ENCODE assay signal across 11 cellular contexts in the genomic region with DNA sequence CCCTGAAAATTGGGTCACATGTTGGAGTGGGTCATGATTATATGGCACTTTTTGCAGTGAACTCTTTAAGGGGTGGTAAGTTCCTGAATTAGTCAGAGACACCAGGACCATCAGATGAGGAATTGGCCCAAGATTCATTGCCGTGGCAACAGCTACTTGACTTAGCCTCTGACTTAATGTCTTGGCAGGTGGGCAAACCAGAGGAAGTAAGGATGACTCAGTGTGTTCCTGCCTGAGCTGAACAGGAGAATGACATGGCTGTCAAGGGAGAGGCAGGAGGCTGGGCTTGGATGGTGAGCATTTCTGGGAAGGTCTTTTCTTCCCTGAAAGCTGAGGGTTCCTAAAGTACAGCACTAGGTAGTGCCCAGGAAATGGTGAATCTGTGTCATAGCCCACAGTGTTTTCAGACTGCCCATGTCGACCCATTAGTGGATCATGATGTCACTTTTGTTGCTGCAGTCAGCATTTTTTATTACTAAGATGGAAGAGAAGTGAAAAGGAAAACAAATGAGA.
DNase-seq lines count a peak whose midpoint lies in the region; ATAC-seq and TF ChIP-seq lines count a peak whose summit lies in the region.
"Had no signal": no experiment of that assay in that cellular context is flagged by ENCODE, and none has a peak within 500 bp of the region (broad histone marks: within the 10 kb centered on the region; RNA-seq: fewer than 3 reads in every experiment).

No MANE protein-coding gene starts in this region.

- H3K9me3 Mint-ChIP-seq in natural killer cell treated with Interleukin-12 subunit alpha and Interleukin-12 subunit beta and Interleukin-15 and Interleukin-18, amount 100 ng/mL, for 72 hours, result no peaks in the 10 kb centered on the region

- H3K4me1 ChIP-seq in mammary epithelial cell (ENCODE audit: insufficient read depth, low read length), result peaks cover 28% of the 10 kb centered on the region

- H3K79me2 ChIP-seq in mammary epithelial cell (ENCODE audit: insufficient read depth, low read length), result no peaks in the 10 kb centered on the region

- H2AFZ ChIP-seq in mammary epithelial cell (ENCODE audit: low read depth, low read length), result peak overlapping the region; percentile 73

- CTCF ChIA-PET in mammary epithelial cell (lab: Charles Lee; ENCODE audit: low non-redundant PET), result interaction anchor here (0.5 to 0.6 kb wide), 2 partner anchors 53 to 68 kb away, joined by 3 to 5 read pairs; no protein-coding TSS in a partner anchor

- H4K20me1 ChIP-seq in mammary epithelial cell (ENCODE audit: insufficient read depth, low read length), result no peaks in the 10 kb centered on the region

- DNase-seq in NCI-H1105 treated with DMSO at 0.1 percent for 48 hours (lab: John Stamatoyannopoulos, UW) (peak; percentile 37), NCI-H1105 (lab: John Stamatoyannopoulos, UW) (no peak), NCI-H226 (peak; percentile 99), mammary epithelial cell (peak; percentile 99), HuH-7.5 (ENCODE audit: low spot score) (no peak)
- DNase-seq in natural killer cell treated with Interleukin-12 subunit alpha and Interleukin-12 subunit beta and Interleukin-15 and Interleukin-18, amount 100 ng/mL, for 72 hours (ENCODE audit: low spot score), result no peak

- peak overlapping the region; percentile 78 for H3K4me3 Mint-ChIP-seq in natural killer cell treated with Interleukin-12 subunit alpha and Interleukin-12 subunit beta and Interleukin-15 and Interleukin-18, amount 100 ng/mL, for 72 hours
- H3K4me3 Mint-ChIP-seq: CD4-positive, CD25-positive, alpha-beta regulatory T cell had no signal

- no peak for TF ChIP-seq CTCF in mammary epithelial cell (conservative IDR thresholded peaks at IDR 0.05 in 1 of 2, IDR thresholded peaks at IDR 0.05 in 1 of 2; ENCODE audit: extremely low read depth in 1 of 2, insufficient read depth in 1 of 2, low read depth in 1 of 2, low read length in 2 of 2)

- WGBS in mammary epithelial cell (ENCODE audit: low coverage, missing lambda C conversion rate), result 0% methylated on average over 2 of the region's 2 CpGs

- in situ Hi-C loops in mammary epithelial cell (cut with MboI; ENCODE audit: low sequenced_read_pairs in 2 of 2), result no loop called here

- peak overlapping the region; percentile 75 for H3K9ac ChIP-seq in mammary epithelial cell (ENCODE audit: insufficient read depth, low read length)

- no peak overlapping the region for H3K4me3 ChIP-seq in mammary epithelial cell (replicated peaks in 1 of 3; ENCODE audit: insufficient read depth in 1 of 3, low read depth in 2 of 3, low read length in 3 of 3)
- H3K4me3 ChIP-seq: SK-N-MC had no signal

- BruUV-seq in mammary epithelial cell (replicated peaks; lab: Mats Ljungman, UMichigan), result no TSS peak

- H3K27ac ChIP-seq in mammary epithelial cell (ENCODE audit: insufficient read depth, low read depth, low read length), result peak overlapping the region; percentile 97
- H3K27ac ChIP-seq: neutrophil, SK-N-MC had no signal

- H3K9me3 ChIP-seq in mammary epithelial cell (replicated peaks; ENCODE audit: insufficient read depth, low read length), result no peaks in the 10 kb centered on the region
- H3K9me3 ChIP-seq: neutrophil had no signal

- H3K36me3 ChIP-seq in mammary epithelial cell (ENCODE audit: insufficient read depth, low read length), result no peaks in the 10 kb centered on the region
- H3K36me3 ChIP-seq: neutrophil had no signal

- H3K27me3 ChIP-seq in mammary epithelial cell (ENCODE audit: insufficient read depth, low read length), result no peaks in the 10 kb centered on the region
- H3K27me3 ChIP-seq: neutrophil had no signal

- H3K4me1 Mint-ChIP-seq in natural killer cell treated with Interleukin-12 subunit alpha and Interleukin-12 subunit beta and Interleukin-15 and Interleukin-18, amount 100 ng/mL, for 72 hours (ENCODE audit: low read depth in 2 of 2), result peaks cover 12 to 23% of the 10 kb centered on the region in 2 donors

- peak overlapping the region; percentile 53 for H3K4me2 ChIP-seq in mammary epithelial cell (ENCODE audit: insufficient read depth, low read depth, low read length)

- intact Hi-C loops in mammary epithelial cell (cut with micrococcal nuclease), result loop anchor here (1.0 to 5.0 kb wide), 4 partner anchors 33 to 110 kb away; no protein-coding TSS in a partner anchor

- dilution Hi-C loops in mammary epithelial cell (cut with HindIII; ENCODE audit: low sequenced_read_pairs), result no loop called here

- no peaks in the 10 kb centered on the region for H3K36me3 Mint-ChIP-seq in natural killer cell treated with Interleukin-12 subunit alpha and Interleukin-12 subunit beta and Interleukin-15 and Interleukin-18, amount 100 ng/mL, for 72 hours

- ATAC-seq in natural killer cell treated with Interleukin-12 subunit alpha and Interleukin-12 subunit beta and Interleukin-15 and Interleukin-18, amount 100 ng/mL, for 72 hours, result peak; percentile 87
- no peak for ATAC-seq in HG03521 (IDR thresholded peaks at IDR 0.05; ENCODE audit: unreplicated experiment)
- ATAC-seq in HG03159 (IDR thresholded peaks at IDR 0.05; ENCODE audit: unreplicated experiment), result no peak

- H3K27me3 Mint-ChIP-seq in natural killer cell treated with Interleukin-12 subunit alpha and Interleukin-12 subunit beta and Interleukin-15 and Interleukin-18, amount 100 ng/mL, for 72 hours, result peaks cover 0 to 2% of the 10 kb centered on the region in 2 donors
- H3K27me3 Mint-ChIP-seq: CD4-positive, CD25-positive, alpha-beta regulatory T cell had no signal

- peak overlapping the region; percentile 61 to 75 for H3K27ac Mint-ChIP-seq in natural killer cell treated with Interleukin-12 subunit alpha and Interleukin-12 subunit beta and Interleukin-15 and Interleukin-18, amount 100 ng/mL, for 72 hours

Comparison
In these comparisons a context has a peak if more than half of its experiments do, and no peak if none do; other contexts are left out.
1. DNase-seq: peak in NCI-H1105 treated with DMSO at 0.1 percent for 48 hours (single experiment), NCI-H226 (single experiment) and mammary epithelial cell (single experiment); none in NCI-H1105 (single experiment), natural killer cell treated with Interleukin-12 subunit alpha and Interleukin-12 subunit beta and Interleukin-15 and Interleukin-18, amount 100 ng/mL, for 72 hours (single experiment) and HuH-7.5 (single experiment).
2. ATAC-seq: peak in natural killer cell treated with Interleukin-12 subunit alpha and Interleukin-12 subunit beta and Interleukin-15 and Interleukin-18, amount 100 ng/mL, for 72 hours (2 of 2); none in HG03521 (single experiment) and HG03159 (single experiment).